ENCODE assay signal across 9 cellular contexts in the genomic region with DNA sequence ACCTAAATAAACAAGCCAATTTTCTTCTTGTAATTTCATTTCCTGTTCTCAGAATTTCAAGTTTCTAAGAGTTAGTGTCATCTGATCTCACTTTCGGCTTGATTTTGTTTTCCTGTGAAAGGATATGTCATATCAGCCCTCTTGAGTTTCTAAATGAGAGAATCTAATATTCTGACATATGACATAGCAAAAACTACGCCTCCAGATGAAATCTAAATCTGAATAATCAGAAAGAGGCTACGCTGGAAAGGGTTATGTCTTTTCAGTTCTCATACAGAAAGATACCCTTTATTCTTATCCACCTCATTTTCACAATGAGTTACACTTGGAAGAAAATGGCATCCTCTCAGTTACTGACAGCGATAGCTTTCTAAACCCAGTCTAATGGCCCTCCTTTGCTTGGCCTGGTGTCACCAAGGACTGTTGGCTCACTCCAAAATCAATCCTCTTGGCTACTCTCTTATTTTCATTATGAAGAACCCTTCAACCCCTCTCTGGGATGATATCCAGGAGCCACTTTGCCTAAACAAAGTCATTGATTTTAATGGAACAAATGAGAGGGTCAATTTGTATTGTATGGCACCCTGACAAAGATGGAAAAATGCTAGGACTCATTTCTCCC.
DNase-seq lines count a peak whose midpoint lies in the region; ATAC-seq lines count a peak whose summit lies in the region.
"Had no signal": no experiment of that assay in that cellular context is flagged by ENCODE, and none has a peak within 500 bp of the region (broad histone marks: within the 10 kb centered on the region; RNA-seq: fewer than 3 reads in every experiment).

No MANE protein-coding gene starts in this region.

- H3K27ac Mint-ChIP-seq in activated T-helper 2 cell treated with anti-CD3 and anti-CD28 coated beads, Interferon-gamma antibody, Interleukin-2, Interleukin-4, amounts not matched to agents 10 μg/mL and 5 μg/mL and 100 μg/mL, durations not matched to agents 14 hours and 24 hours and 36 hours, result peak overlapping the region; percentile 17

- peaks cover 30% of the 10 kb centered on the region for H3K4me1 Mint-ChIP-seq in activated T-helper 2 cell treated with anti-CD3 and anti-CD28 coated beads, Interferon-gamma antibody, Interleukin-2, Interleukin-4, amounts not matched to agents 10 μg/mL and 5 μg/mL and 100 μg/mL, durations not matched to agents 14 hours and 24 hours and 36 hours (ENCODE audit: low read depth)

- no peak for DNase-seq in activated T-helper 2 cell treated with anti-CD3 and anti-CD28 coated beads, Interferon-gamma antibody, Interleukin-2, Interleukin-4, amounts not matched to agents 10 μg/mL and 5 μg/mL and 100 μg/mL, durations not matched to agents 14 hours and 24 hours and 36 hours (ENCODE audit: low spot score)
- DNase-seq in substantia nigra (lab: John Stamatoyannopoulos, UW) (no peak), NCI-H187 treated with DMSO at 0.1 percent for 48 hours (lab: John Stamatoyannopoulos, UW) (no peak), putamen (ENCODE audit: low spot score) (no peak), SIG-M5 treated with dmso at 0.1 percent for 504 hours (lab: John Stamatoyannopoulos, UW; ENCODE audit: unreplicated experiment) (no peak)

- intact Hi-C loops in activated T-helper 2 cell treated with anti-CD3 and anti-CD28 coated beads, Interferon-gamma antibody, Interleukin-2, Interleukin-4, amounts not matched to agents 10 μg/mL and 5 μg/mL and 100 μg/mL, durations not matched to agents 14 hours and 24 hours and 36 hours (cut with micrococcal nuclease), result loop anchor here (1.0 to 5.0 kb wide), 6 partner anchors 45 to 1632 kb away; a partner anchor contains a TSS

- peaks cover 6% of the 10 kb centered on the region for H3K36me3 Mint-ChIP-seq in activated T-helper 2 cell treated with anti-CD3 and anti-CD28 coated beads, Interferon-gamma antibody, Interleukin-2, Interleukin-4, amounts not matched to agents 10 μg/mL and 5 μg/mL and 100 μg/mL, durations not matched to agents 14 hours and 24 hours and 36 hours (ENCODE audit: low read depth)

- peaks cover 12% of the 10 kb centered on the region for H3K27me3 Mint-ChIP-seq in activated T-helper 2 cell treated with anti-CD3 and anti-CD28 coated beads, Interferon-gamma antibody, Interleukin-2, Interleukin-4, amounts not matched to agents 10 μg/mL and 5 μg/mL and 100 μg/mL, durations not matched to agents 14 hours and 24 hours and 36 hours (ENCODE audit: low read depth)

- H3K4me3 Mint-ChIP-seq in activated T-helper 2 cell treated with anti-CD3 and anti-CD28 coated beads, Interferon-gamma antibody, Interleukin-2, Interleukin-4, amounts not matched to agents 10 μg/mL and 5 μg/mL and 100 μg/mL, durations not matched to agents 14 hours and 24 hours and 36 hours (ENCODE audit: low read depth), result no peak overlapping the region

- no peak overlapping the region for H3K27ac ChIP-seq in substantia nigra (ENCODE audit: low read depth, low read length, poor library complexity, severe bottlenecking)
- H3K27ac ChIP-seq: neutrophil had no signal

- peak; percentile 85 for ATAC-seq in GM18502 (IDR thresholded peaks at IDR 0.05; ENCODE audit: poor library complexity, unreplicated experiment)
- ATAC-seq in GM21381 (IDR thresholded peaks at IDR 0.05; ENCODE audit: unreplicated experiment), result peak; percentile 68
- ATAC-seq in HG03196 (IDR thresholded peaks at IDR 0.05; ENCODE audit: unreplicated experiment), result peak; percentile 81

- peaks cover 4% of the 10 kb centered on the region for H3K9me3 Mint-ChIP-seq in activated T-helper 2 cell treated with anti-CD3 and anti-CD28 coated beads, Interferon-gamma antibody, Interleukin-2, Interleukin-4, amounts not matched to agents 10 μg/mL and 5 μg/mL and 100 μg/mL, durations not matched to agents 14 hours and 24 hours and 36 hours
